In the genomic region with DNA sequence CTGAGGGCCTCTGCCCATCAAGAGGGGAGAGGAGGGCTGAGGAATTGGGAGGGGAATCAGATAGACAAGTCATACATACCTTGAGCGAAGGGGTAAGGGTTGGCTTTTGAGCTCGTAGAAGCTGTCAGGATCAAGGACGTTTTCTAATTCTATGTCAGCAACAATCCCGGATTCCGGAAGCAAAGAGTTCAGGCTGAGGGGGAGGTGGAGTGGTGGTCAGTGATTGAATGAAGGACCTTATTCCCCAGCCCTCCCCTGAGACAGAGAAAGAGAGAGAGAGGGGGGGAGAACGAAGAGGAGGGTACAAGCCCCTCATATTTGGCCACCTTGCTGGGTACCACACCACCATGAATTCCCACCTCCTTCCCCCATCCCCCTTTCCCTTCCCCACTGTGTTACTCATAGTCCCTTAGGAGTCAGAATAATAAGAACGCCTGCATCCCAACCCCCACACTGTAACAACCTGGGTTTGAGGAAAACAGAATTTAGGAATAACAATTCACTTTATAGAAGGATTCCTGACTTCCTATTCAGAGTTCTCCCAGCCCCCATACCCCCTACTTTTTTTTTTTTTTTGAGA, we compare ENCODE assay signal across 8 cellular contexts. TPM values are rescaled to one million over a fixed set of nuclear protein-coding genes. Genes with fewer than 3 reads are reported as not detected.
DNase-seq lines count a peak whose midpoint lies in the region; ATAC-seq and TF ChIP-seq lines count a peak whose summit lies in the region.

No MANE protein-coding gene starts in this region.

- intact Hi-C loops in natural killer cell (cut with micrococcal nuclease): loop anchor here (5.0 kb wide), 1 partner anchor 123 kb away; a partner anchor contains a TSS

- peaks cover 23 to 33% of the 10 kb centered on the region in 2 donors for H3K4me1 Mint-ChIP-seq in natural killer cell

- no peaks in the 10 kb centered on the region for H3K36me3 Mint-ChIP-seq in natural killer cell

- no peak for ATAC-seq in natural killer cell
- ATAC-seq in HG03460 (IDR thresholded peaks at IDR 0.05; ENCODE audit: unreplicated experiment): no peak
- no peak for ATAC-seq in HG03342 (IDR thresholded peaks at IDR 0.05; ENCODE audit: unreplicated experiment)

- no peaks in the 10 kb centered on the region for H3K27me3 ChIP-seq in BE2C

- H3K4me1 ChIP-seq in BE2C: peaks cover 4% of the 10 kb centered on the region

- no peak for DNase-seq in BE2C
- no peak for DNase-seq in NB4 (ENCODE audit: low read depth)
- DNase-seq in dermis blood vessel endothelial cell: peak; percentile 33
- DNase-seq in natural killer cell: no peak
- DNase-seq in GM19238 (ENCODE audit: insufficient read length, low spot score): no peak
- no peak for DNase-seq in putamen (ENCODE audit: low spot score)

- peak overlapping the region; percentile 16; the same call in 1 of the 2 replicates for H3K4me3 ChIP-seq in BE2C (ENCODE audit: low read depth, low read length)
- peak overlapping the region; percentile 9 for H3K4me3 ChIP-seq in NB4 (ENCODE audit: low read depth, low read length)

- H3K27me3 Mint-ChIP-seq in natural killer cell (ENCODE audit: low read depth in 2 of 2): no peaks in the 10 kb centered on the region

- TF ChIP-seq CTCF in BE2C (IDR thresholded peaks at IDR 0.05; ENCODE audit: low read depth, low read length) (no peak), NB4 (IDR thresholded peaks at IDR 0.05; ENCODE audit: low read depth, low read length) (no peak), natural killer cell (IDR thresholded peaks at IDR 0.05) (no peak)

- no peaks in the 10 kb centered on the region; the same call in 1 of the 2 replicates for H3K36me3 ChIP-seq in BE2C

- no peaks in the 10 kb centered on the region for H3K9me3 ChIP-seq in BE2C

- no peak for TF ChIP-seq POLR2A in NB4 (IDR thresholded peaks at IDR 0.05; ENCODE audit: extremely low read depth, insufficient read length)

- no peaks in the 10 kb centered on the region for H3K9me3 Mint-ChIP-seq in natural killer cell

- H3K4me3 Mint-ChIP-seq in natural killer cell: no peak overlapping the region

- H3K27ac Mint-ChIP-seq in natural killer cell: peak overlapping the region; percentile 81 to 92

RNA-seq across cellular contexts. Expression of a gene that starts 2.7 kb away (rescaled TPM):
- 32.6 TPM for polyA plus RNA-seq in BE2C (2012; ENCODE audit: insufficient read depth, insufficient read length, low read depth)
- total RNA-seq in dermis blood vessel endothelial cell (22.8 and 32.2 TPM in 2 replicates), natural killer cell (10 to 100 TPM; 43.8 to 57.5 (median 43.9) TPM)

RNA-seq across cellular contexts. Expression of a gene that starts 18.3 kb away (rescaled TPM):
- polyA plus RNA-seq in BE2C (2012; ENCODE audit: insufficient read depth, insufficient read length, low read depth): 3.9 TPM
- 0.85 and 1.4 TPM in 2 replicates for total RNA-seq in dermis blood vessel endothelial cell
- 10 to 100 TPM; 12.5 to 14.2 (median 13.0) TPM for total RNA-seq in natural killer cell

RNA-seq across cellular contexts. Expression of a gene that starts 33.3 kb away (rescaled TPM):
- polyA plus RNA-seq in BE2C (2012; ENCODE audit: insufficient read depth, insufficient read length, low read depth): 97.7 TPM
- 2.7 and 5.5 TPM in 2 replicates for total RNA-seq in dermis blood vessel endothelial cell
- total RNA-seq in natural killer cell: 10 to 100 TPM; 18.1 to 24.8 (median 19.9) TPM

RNA-seq across cellular contexts. Expression of a gene that starts 38.4 kb away (rescaled TPM):
- 46.6 TPM for polyA plus RNA-seq in BE2C (2012; ENCODE audit: insufficient read depth, insufficient read length, low read depth)
- total RNA-seq in dermis blood vessel endothelial cell (29.7 and 30.8 TPM in 2 replicates), natural killer cell (100 to 1,000 TPM; 120 to 141 (median 131) TPM)

RNA-seq across cellular contexts. Expression of a gene that starts 39.2 kb away (rescaled TPM):
- 66.7 TPM for polyA plus RNA-seq in BE2C (2012; ENCODE audit: insufficient read depth, insufficient read length, low read depth)
- 26.2 and 27.9 TPM in 2 replicates for total RNA-seq in dermis blood vessel endothelial cell
- 100 to 1,000 TPM; 116 to 142 (median 134) TPM for total RNA-seq in natural killer cell
